ENCODE assay signal across 26 cellular contexts in the genomic region with DNA sequence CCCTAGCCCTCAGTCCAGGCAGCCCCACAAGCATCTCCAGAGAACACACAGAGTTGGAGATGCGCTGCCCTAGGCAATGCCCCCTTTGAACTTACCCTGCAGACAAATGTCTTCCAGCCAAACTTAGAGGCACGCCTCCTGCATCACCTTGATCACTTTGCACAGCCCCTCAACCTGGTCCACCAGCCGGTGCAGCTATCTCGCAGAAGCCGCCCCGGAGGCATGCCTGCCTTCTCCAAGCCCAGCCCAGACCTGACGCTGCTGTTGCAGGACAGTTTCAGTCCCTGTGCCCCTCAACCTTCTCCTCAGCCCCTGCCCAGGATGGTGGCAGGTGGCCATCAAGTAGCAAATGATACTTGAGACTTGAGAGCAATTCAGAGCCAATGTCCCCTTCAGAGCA. TPM values are rescaled to one million over a fixed set of nuclear protein-coding genes. Genes with fewer than 3 reads are reported as not detected.
A peak's percentile ranks its signal among the peaks of the same experiment; 100 is the strongest.
DNase-seq lines count a peak whose midpoint lies in the region; ATAC-seq and TF ChIP-seq lines count a peak whose summit lies in the region.
"Had no signal": no experiment of that assay in that cellular context is flagged by ENCODE, and none has a peak within 500 bp of the region (broad histone marks: within the 10 kb centered on the region; RNA-seq: fewer than 3 reads in every experiment).

No MANE protein-coding gene starts in this region.

- CTCF ChIA-PET in activated B cell treated with CpG ODN at 0.5 μM for 24 hours (lab: Charles Lee): interaction anchor here (2.6 kb wide), 1 partner anchor 21 kb away, joined by 8 read pairs; no protein-coding TSS in a partner anchor

- H3K4me3 Mint-ChIP-seq in activated B cell treated with CpG ODN at 0.5 μM for 24 hours: no peak overlapping the region
- no peak overlapping the region for H3K4me3 Mint-ChIP-seq in stimulated activated memory B cell treated with anti-CD40 and anti-IgM and Interleukin-4, amounts not matched to agents 10 μg/mL and 1 μg/mL and 100 μg/mL, for 72 hours
- H3K4me3 Mint-ChIP-seq in activated naive CD8-positive, alpha-beta T cell treated with anti-CD3 and anti-CD28 coated beads, Interleukin-2, amount 50 U/mL, for 24 hours: no peak overlapping the region
- H3K4me3 Mint-ChIP-seq: CD14-positive monocyte; CD8-positive, alpha-beta memory T cell; HFFc6 had no signal

- DNase-seq in DMS79 treated with DMSO at 0.1 percent for 48 hours (lab: John Stamatoyannopoulos, UW) (peak; percentile 74), NCI-H524 (lab: John Stamatoyannopoulos, UW) (peak; percentile 8 to 37), activated B cell treated with CpG ODN at 0.5 μM for 24 hours (no peak), SKM-1 (lab: John Stamatoyannopoulos, UW; ENCODE audit: unreplicated experiment) (no peak), NCI-H2081 (lab: John Stamatoyannopoulos, UW) (no peak), NCI-H128 (lab: John Stamatoyannopoulos, UW; ENCODE audit: unreplicated experiment) (no peak)
- no peak for DNase-seq in activated naive CD8-positive, alpha-beta T cell treated with anti-CD3 and anti-CD28 coated beads, Interleukin-2, amount 50 U/mL, for 24 hours
- DNase-seq: CD8-positive, alpha-beta memory T cell; DMS 273 treated with DMSO at 0.1 percent for 48 hours; DND-41; GOT3; HFFc6; MM.1S; NCI-H1417; NCI-H1694; NCI-H226; NCI-H510A; NCI-H748 treated with DMSO at 0.1 percent for 48 hours; Right ventricle myocardium superior; RPMI8226; T-helper 1 cell had no signal

- H3K27ac Mint-ChIP-seq in activated B cell treated with CpG ODN at 0.5 μM for 24 hours: peak overlapping the region; percentile 88
- H3K27ac Mint-ChIP-seq in stimulated activated memory B cell treated with anti-CD40 and anti-IgM and Interleukin-4, amounts not matched to agents 10 μg/mL and 1 μg/mL and 100 μg/mL, for 72 hours: peak overlapping the region; percentile 80
- no peak overlapping the region for H3K27ac Mint-ChIP-seq in activated naive CD8-positive, alpha-beta T cell treated with anti-CD3 and anti-CD28 coated beads, Interleukin-2, amount 50 U/mL, for 24 hours
- H3K27ac Mint-ChIP-seq: CD8-positive, alpha-beta memory T cell; HFFc6 had no signal

- H3K27me3 Mint-ChIP-seq in activated B cell treated with CpG ODN at 0.5 μM for 24 hours: no peaks in the 10 kb centered on the region
- H3K27me3 Mint-ChIP-seq in stimulated activated memory B cell treated with anti-CD40 and anti-IgM and Interleukin-4, amounts not matched to agents 10 μg/mL and 1 μg/mL and 100 μg/mL, for 72 hours: no peaks in the 10 kb centered on the region
- no peaks in the 10 kb centered on the region for H3K27me3 Mint-ChIP-seq in activated naive CD8-positive, alpha-beta T cell treated with anti-CD3 and anti-CD28 coated beads, Interleukin-2, amount 50 U/mL, for 24 hours
- H3K27me3 Mint-ChIP-seq: IgD-negative memory B cell had no signal

- intact Hi-C loops in activated B cell treated with CpG ODN at 0.5 μM for 24 hours (cut with micrococcal nuclease): no loop called here

- no peaks in the 10 kb centered on the region for H3K9me3 Mint-ChIP-seq in activated B cell treated with CpG ODN at 0.5 μM for 24 hours
- H3K9me3 Mint-ChIP-seq in stimulated activated memory B cell treated with anti-CD40 and anti-IgM and Interleukin-4, amounts not matched to agents 10 μg/mL and 1 μg/mL and 100 μg/mL, for 72 hours: no peaks in the 10 kb centered on the region
- H3K9me3 Mint-ChIP-seq in activated naive CD8-positive, alpha-beta T cell treated with anti-CD3 and anti-CD28 coated beads, Interleukin-2, amount 50 U/mL, for 24 hours: no peaks in the 10 kb centered on the region
- H3K9me3 Mint-ChIP-seq: CD8-positive, alpha-beta memory T cell; HFFc6; IgD-negative memory B cell had no signal

- POLR2A ChIA-PET in activated B cell treated with CpG ODN at 0.5 μM for 24 hours (lab: Charles Lee): interaction anchor here (4.7 to 16.0 kb wide), 2 partner anchors 17 to 21 kb away, joined by 41 to 250 read pairs; a partner anchor contains a TSS

- H3K36me3 Mint-ChIP-seq in activated B cell treated with CpG ODN at 0.5 μM for 24 hours (ENCODE audit: low read depth): no peaks in the 10 kb centered on the region
- no peaks in the 10 kb centered on the region for H3K36me3 Mint-ChIP-seq in stimulated activated memory B cell treated with anti-CD40 and anti-IgM and Interleukin-4, amounts not matched to agents 10 μg/mL and 1 μg/mL and 100 μg/mL, for 72 hours
- no peaks in the 10 kb centered on the region for H3K36me3 Mint-ChIP-seq in activated naive CD8-positive, alpha-beta T cell treated with anti-CD3 and anti-CD28 coated beads, Interleukin-2, amount 50 U/mL, for 24 hours (ENCODE audit: low read depth)
- H3K36me3 Mint-ChIP-seq: CD14-positive monocyte; CD8-positive, alpha-beta memory T cell had no signal

- ATAC-seq in activated B cell treated with CpG ODN at 0.5 μM for 24 hours (ENCODE audit: low read depth): no peak
- ATAC-seq in stimulated activated memory B cell treated with anti-CD40 and anti-IgM and Interleukin-4, amounts not matched to agents 10 μg/mL and 1 μg/mL and 100 μg/mL, for 72 hours: no peak
- no peak for ATAC-seq in activated naive CD8-positive, alpha-beta T cell treated with anti-CD3 and anti-CD28 coated beads, Interleukin-2, amount 50 U/mL, for 24 hours
- ATAC-seq: A549 had no signal

- no peak for TF ChIP-seq CTCF in activated B cell treated with CpG ODN at 0.5 μM for 24 hours (IDR thresholded peaks at IDR 0.05)

- H3K4me1 Mint-ChIP-seq in activated B cell treated with CpG ODN at 0.5 μM for 24 hours: peaks cover 90% of the 10 kb centered on the region
- H3K4me1 Mint-ChIP-seq in stimulated activated memory B cell treated with anti-CD40 and anti-IgM and Interleukin-4, amounts not matched to agents 10 μg/mL and 1 μg/mL and 100 μg/mL, for 72 hours: peaks cover 81% of the 10 kb centered on the region
- H3K4me1 Mint-ChIP-seq in activated naive CD8-positive, alpha-beta T cell treated with anti-CD3 and anti-CD28 coated beads, Interleukin-2, amount 50 U/mL, for 24 hours: peaks cover 63% of the 10 kb centered on the region
- H3K4me1 Mint-ChIP-seq: CD14-positive monocyte had no signal

RNA-seq across cellular contexts. Expression of a gene that starts 16.7 kb away (rescaled TPM):
- total RNA-seq in activated B cell treated with CpG ODN at 0.5 μM for 24 hours: 141 and 155 TPM in 2 replicates
- total RNA-seq: HFFc6, SJSA1 had no signal

Comparison
In these comparisons a context has a peak if more than half of its experiments do, and no peak if none do; other contexts are left out.
1. DNase-seq: peak in DMS79 treated with DMSO at 0.1 percent for 48 hours (single experiment) and NCI-H524 (2 of 2); none in activated B cell treated with CpG ODN at 0.5 μM for 24 hours (single experiment), activated naive CD8-positive, alpha-beta T cell treated with anti-CD3 and anti-CD28 coated beads, Interleukin-2, amount 50 U/mL, for 24 hours (single experiment), SKM-1 (single experiment), NCI-H2081 (0 of 2) and NCI-H128 (single experiment).